ENCODE assay signal across 29 cellular contexts in the genomic region with DNA sequence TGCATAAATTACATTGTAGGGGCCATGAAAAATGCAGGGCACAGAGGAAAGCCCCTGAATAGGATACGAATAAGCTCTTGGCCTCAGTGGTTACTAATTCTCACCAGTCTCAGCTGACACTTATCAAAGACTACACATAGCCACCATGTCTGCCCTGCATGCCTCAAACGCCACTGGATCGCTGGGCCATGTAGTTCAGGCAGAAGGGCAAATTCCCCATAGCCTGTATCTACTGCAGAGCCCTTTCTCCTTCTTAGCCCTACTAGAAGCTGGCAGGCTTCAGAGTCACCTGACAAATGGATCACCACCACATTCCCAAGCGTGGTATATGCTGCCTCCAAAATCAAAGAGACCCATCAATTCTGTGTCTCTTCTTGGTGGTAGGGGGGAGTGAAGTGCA.
"Had no signal": no experiment of that assay in that cellular context is flagged by ENCODE, and none has a peak within 500 bp of the region (broad histone marks: within the 10 kb centered on the region; RNA-seq: fewer than 3 reads in every experiment).

No MANE protein-coding gene starts in this region.

- H3K36me3 ChIP-seq: ascending aorta, breast epithelium, cardiac muscle cell, colonic mucosa, esophagus squamous epithelium, gastroesophageal sphincter had no signal

- DNase-seq: activated CD4-positive, alpha-beta memory T cell treated with anti-CD3 and anti-CD28 coated beads for 36 hours; activated CD4-positive, alpha-beta T cell treated with anti-CD3 and anti-CD28 coated beads for 36 hours; activated CD4-positive, alpha-beta T cell treated with anti-CD3 and anti-CD28 coated beads, Interleukin-2, amount 10 ng/mL, durations not matched to agents 24 days and 14 days; activated CD4-positive, CD25-positive, alpha-beta regulatory T cell; activated CD4-positive, CD25-positive, alpha-beta regulatory T cell treated with anti-CD3 and anti-CD28 coated beads, Interleukin-2, amount 50 U/mL, for 72 hours; activated CD8-positive, alpha-beta memory T cell treated with anti-CD3 and anti-CD28 coated beads, Interleukin-2, amount 10 ng/mL, durations not matched to agents 7 days and 5 days; activated CD8-positive, alpha-beta memory T cell treated with anti-CD3 and anti-CD28 coated beads, Interleukin-2, amount 50 U/mL, for 4 hours; activated CD8-positive, alpha-beta T cell treated with anti-CD3 and anti-CD28 coated beads, Interleukin-2, amount 10 ng/mL, durations not matched to agents 7 days and 5 days; activated effector memory CD4-positive, alpha-beta T cell treated with anti-CD3 and anti-CD28 coated beads, Interleukin-2, amount 50 U/mL, for 16 hours; activated naive CD4-positive, alpha-beta T cell treated with anti-CD3 and anti-CD28 coated beads, Interleukin-2, amount 10 ng/mL, durations not matched to agents 7 days and 5 days; activated naive CD8-positive, alpha-beta T cell treated with anti-CD3 and anti-CD28 coated beads, Interleukin-2, amount 10 ng/mL, durations not matched to agents 7 days and 5 days; activated T-cell treated with anti-CD3 and anti-CD28 coated beads, Interleukin-2, amount 50 U/mL, for 1 hour; activated T-cell treated with anti-CD3 and anti-CD28 coated beads, Interleukin-2, amount 50 U/mL, for 48 hours; central memory CD4-positive, alpha-beta T cell; cerebellar nuclear complex; colonic mucosa; effector memory CD4-positive, alpha-beta T cell; endodermal cell; erythroblast; esophagus squamous epithelium; foreskin melanocyte; T-helper 1 cell; T-helper 17 cell; T1000 had no signal

- H3K27me3 ChIP-seq: ascending aorta, cardiac muscle cell, colonic mucosa had no signal

- H3K4me3 ChIP-seq: ascending aorta, breast epithelium, cardiac muscle cell, colonic mucosa, esophagus squamous epithelium, gastroesophageal sphincter had no signal

- ATAC-seq: activated CD4-positive, alpha-beta T cell treated with anti-CD3 and anti-CD28 coated beads for 36 hours; activated CD8-positive, alpha-beta memory T cell treated with anti-CD3 and anti-CD28 coated beads, Interleukin-2, amount 10 ng/mL, durations not matched to agents 7 days and 5 days; activated CD8-positive, alpha-beta T cell treated with anti-CD3 and anti-CD28 coated beads, Interleukin-2, amount 10 ng/mL, durations not matched to agents 7 days and 5 days; activated naive CD4-positive, alpha-beta T cell treated with anti-CD3 and anti-CD28 coated beads, Interleukin-2, amount 50 U/mL, for 72 hours; gastroesophageal sphincter; T-helper 17 cell had no signal
